ENCODE assay signal across 20 cellular contexts in the genomic region with DNA sequence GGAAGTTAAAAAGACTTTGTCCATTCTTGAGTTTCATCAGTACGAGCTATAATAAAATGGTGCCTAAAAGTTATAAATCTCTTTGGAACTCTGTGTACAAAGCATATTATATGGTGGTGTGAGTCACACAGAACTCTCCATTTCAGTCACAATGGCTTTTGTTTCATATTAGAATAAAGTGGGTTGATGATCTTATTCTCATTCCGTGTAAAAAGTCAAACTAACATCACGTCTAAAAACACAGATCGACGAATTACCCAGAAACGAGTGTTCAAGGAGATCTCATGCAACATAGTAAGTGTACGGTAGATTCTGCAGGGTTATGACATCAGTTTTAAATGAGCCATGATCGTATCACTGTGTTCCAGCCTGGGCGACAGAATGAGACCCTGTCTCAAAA.
DNase-seq lines count a peak whose midpoint lies in the region; ATAC-seq and TF ChIP-seq lines count a peak whose summit lies in the region.
"Had no signal": no experiment of that assay in that cellular context is flagged by ENCODE, and none has a peak within 500 bp of the region (broad histone marks: within the 10 kb centered on the region; RNA-seq: fewer than 3 reads in every experiment).

No MANE protein-coding gene starts in this region.

- peak overlapping the region; percentile 64 for H3K27ac ChIP-seq in RWPE1
- H3K27ac ChIP-seq: SK-N-MC, upper lobe of left lung had no signal

- H3K4me1 Mint-ChIP-seq in activated T-cell treated with anti-CD3 and anti-CD28 coated beads, Interleukin-2, amount 50 U/mL, for 4 hours (ENCODE audit: low read depth): peaks cover 84% of the 10 kb centered on the region
- H3K4me1 Mint-ChIP-seq in chondrocyte (ENCODE audit: low read depth) (peaks cover 59% of the 10 kb centered on the region), Calu3 (ENCODE audit: low read depth, unreplicated experiment) (peaks cover 13% of the 10 kb centered on the region)
- H3K4me1 Mint-ChIP-seq in stimulated activated naive B cell treated with anti-CD40 and anti-IgM and Interleukin-4, amounts not matched to agents 10 μg/mL and 1 μg/mL and 100 μg/mL, for 72 hours: peaks cover 32 to 75% of the 10 kb centered on the region in 2 donors

- H3K4me3 Mint-ChIP-seq in activated T-cell treated with anti-CD3 and anti-CD28 coated beads, Interleukin-2, amount 50 U/mL, for 4 hours: peak overlapping the region; percentile 32
- H3K4me3 Mint-ChIP-seq in chondrocyte (ENCODE audit: unreplicated experiment) (no peak overlapping the region), Calu3 (ENCODE audit: low read depth, unreplicated experiment) (no peak overlapping the region)
- no peak overlapping the region for H3K4me3 Mint-ChIP-seq in stimulated activated naive B cell treated with anti-CD40 and anti-IgM and Interleukin-4, amounts not matched to agents 10 μg/mL and 1 μg/mL and 100 μg/mL, for 72 hours
- H3K4me3 Mint-ChIP-seq: H9 had no signal

- intact Hi-C loops in Calu3 (cut with micrococcal nuclease; ENCODE audit: unreplicated experiment): no loop called here

- H3K27me3 Mint-ChIP-seq in activated T-cell treated with anti-CD3 and anti-CD28 coated beads, Interleukin-2, amount 50 U/mL, for 4 hours (ENCODE audit: low read depth): no peaks in the 10 kb centered on the region
- no peaks in the 10 kb centered on the region for H3K27me3 Mint-ChIP-seq in chondrocyte (ENCODE audit: low read depth)
- H3K27me3 Mint-ChIP-seq in stimulated activated naive B cell treated with anti-CD40 and anti-IgM and Interleukin-4, amounts not matched to agents 10 μg/mL and 1 μg/mL and 100 μg/mL, for 72 hours: no peaks in the 10 kb centered on the region
- no peaks in the 10 kb centered on the region for H3K27me3 Mint-ChIP-seq in Calu3 (ENCODE audit: unreplicated experiment)

- no peak for TF ChIP-seq CTCF in RWPE1 (conservative IDR thresholded peaks at IDR 0.05; ENCODE audit: low read depth)
- TF ChIP-seq CTCF in chondrocyte (IDR thresholded peaks at IDR 0.05): no peak
- TF ChIP-seq CTCF in Calu3 (IDR thresholded peaks at IDR 0.05; ENCODE audit: unreplicated experiment): no peak

- H3K9me3 Mint-ChIP-seq in activated T-cell treated with anti-CD3 and anti-CD28 coated beads, Interleukin-2, amount 50 U/mL, for 4 hours: no peaks in the 10 kb centered on the region
- no peaks in the 10 kb centered on the region for H3K9me3 Mint-ChIP-seq in chondrocyte (ENCODE audit: low read depth)
- no peaks in the 10 kb centered on the region for H3K9me3 Mint-ChIP-seq in stimulated activated naive B cell treated with anti-CD40 and anti-IgM and Interleukin-4, amounts not matched to agents 10 μg/mL and 1 μg/mL and 100 μg/mL, for 72 hours
- no peaks in the 10 kb centered on the region for H3K9me3 Mint-ChIP-seq in Calu3 (ENCODE audit: low read depth, unreplicated experiment)
- H3K9me3 Mint-ChIP-seq: H9 had no signal

- CTCF ChIA-PET in RWPE1 (lab: Yijun Ruan, JAX) (no interaction called here), Calu3 (lab: Charles Lee) (no interaction called here)

- peak; percentile 73 to 82 for ATAC-seq in activated T-cell treated with anti-CD3 and anti-CD28 coated beads, Interleukin-2, amount 50 U/mL, for 4 hours
- no peak for ATAC-seq in stimulated activated naive B cell treated with anti-CD40 and anti-IgM and Interleukin-4, amounts not matched to agents 10 μg/mL and 1 μg/mL and 100 μg/mL, for 72 hours (replicated peaks)
- ATAC-seq in GM18502 (IDR thresholded peaks at IDR 0.05; ENCODE audit: poor library complexity, unreplicated experiment): no peak
- ATAC-seq: GM12878, right cardiac atrium had no signal

- DNase-seq in activated T-cell treated with anti-CD3 and anti-CD28 coated beads, Interleukin-2, amount 50 U/mL, for 4 hours: no peak
- DNase-seq in activated T-cell treated with anti-CD3 and anti-CD28 coated beads, Interleukin-2, amount 50 U/mL, for 48 hours: no peak
- DNase-seq in RWPE1 (ENCODE audit: low spot score): no peak
- no peak for DNase-seq in chondrocyte (ENCODE audit: low spot score)
- DNase-seq in stimulated activated naive B cell treated with anti-CD40 and anti-IgM and Interleukin-4, amounts not matched to agents 10 μg/mL and 1 μg/mL and 100 μg/mL, for 72 hours: no peak
- DNase-seq in Calu3: no peak
- DNase-seq in HUDEP-2 (lab: John Stamatoyannopoulos, UW; ENCODE audit: unreplicated experiment in 76 of 76): no peak
- DNase-seq: ACHN, anterior cingulate cortex, COR-L47, erythroblast, H9, MG63, NCI-H187 treated with DMSO at 0.1 percent for 48 hours, NCI-H510A treated with DMSO at 0.1 percent for 48 hours, right cardiac atrium, upper lobe of left lung had no signal

- peaks cover 26% of the 10 kb centered on the region for H3K36me3 Mint-ChIP-seq in activated T-cell treated with anti-CD3 and anti-CD28 coated beads, Interleukin-2, amount 50 U/mL, for 4 hours (ENCODE audit: insufficient read depth)
- H3K36me3 Mint-ChIP-seq in chondrocyte (ENCODE audit: low read depth) (peaks cover under 1% of the 10 kb centered on the region), Calu3 (ENCODE audit: insufficient read depth, unreplicated experiment) (no peaks in the 10 kb centered on the region)
- H3K36me3 Mint-ChIP-seq in stimulated activated naive B cell treated with anti-CD40 and anti-IgM and Interleukin-4, amounts not matched to agents 10 μg/mL and 1 μg/mL and 100 μg/mL, for 72 hours: peaks cover 11 to 37% of the 10 kb centered on the region in 2 donors

- POLR2A ChIA-PET in RWPE1 (lab: Yijun Ruan, JAX; ENCODE audit: low non-redundant PET): no interaction called here

- no TSS peak for BruUV-seq in Calu3 (replicated peaks; lab: Mats Ljungman, UMichigan)

- H3K27ac Mint-ChIP-seq in chondrocyte (ENCODE audit: unreplicated experiment): peak overlapping the region; percentile 36
- H3K27ac Mint-ChIP-seq in stimulated activated naive B cell treated with anti-CD40 and anti-IgM and Interleukin-4, amounts not matched to agents 10 μg/mL and 1 μg/mL and 100 μg/mL, for 72 hours: peak overlapping the region; percentile 62
- no peak overlapping the region for H3K27ac Mint-ChIP-seq in Calu3 (ENCODE audit: unreplicated experiment)

Comparison
In these comparisons a context has a peak if more than half of its experiments do, and no peak if none do; other contexts are left out.
1. ATAC-seq: peak in activated T-cell treated with anti-CD3 and anti-CD28 coated beads, Interleukin-2, amount 50 U/mL, for 4 hours (2 of 2); none in stimulated activated naive B cell treated with anti-CD40 and anti-IgM and Interleukin-4, amounts not matched to agents 10 μg/mL and 1 μg/mL and 100 μg/mL, for 72 hours (0 of 2) and GM18502 (single experiment).